ENCODE assay signal across 1 cellular context in the genomic region with DNA sequence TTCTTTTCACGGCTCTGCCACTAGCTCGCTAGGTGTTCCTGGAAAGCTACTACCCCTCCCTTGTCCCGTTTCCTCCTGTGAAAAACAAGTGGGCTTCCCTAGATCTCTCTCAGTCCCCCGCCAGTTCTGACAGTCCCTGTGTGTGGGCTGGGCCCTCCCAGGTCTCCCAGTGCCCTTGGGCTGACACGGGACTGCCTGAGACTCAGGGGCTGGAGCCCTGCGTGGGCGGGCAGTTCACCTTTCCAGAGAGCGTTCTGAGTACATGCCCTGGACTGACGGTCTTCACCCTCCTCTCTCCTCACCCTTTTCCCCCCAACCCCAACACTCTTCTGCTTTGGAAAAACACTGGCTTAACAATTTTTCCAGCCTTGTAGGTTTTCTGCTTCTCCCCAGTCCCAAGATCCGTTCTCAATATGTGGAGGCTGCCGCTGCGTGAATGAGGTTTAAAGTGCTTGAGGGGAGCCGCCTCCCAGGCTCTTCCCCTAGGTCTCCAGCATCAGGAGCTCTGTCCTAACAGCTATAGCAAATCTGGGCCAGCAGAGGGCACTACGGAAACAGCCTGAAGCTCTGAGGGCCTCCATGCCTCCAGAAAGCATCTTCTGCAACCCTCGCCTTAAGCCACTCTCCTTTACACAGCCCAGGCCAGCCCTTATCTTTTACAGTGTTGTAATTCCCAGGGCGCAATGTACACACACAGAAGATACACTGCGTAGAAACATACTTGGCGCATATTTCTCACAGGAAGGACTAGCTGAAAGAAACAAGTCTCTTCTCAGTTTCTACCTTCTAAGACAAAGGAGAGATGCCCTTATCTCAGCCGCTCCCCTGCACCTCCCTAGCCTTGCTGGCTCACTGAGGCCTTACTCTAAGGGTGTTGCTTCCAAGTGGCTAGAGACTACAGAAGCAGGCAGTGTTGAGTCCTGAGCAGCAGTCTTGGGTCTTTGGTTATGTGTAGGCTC.
TF ChIP-seq lines count a peak whose summit lies in the region.

No MANE protein-coding gene starts in this region.

TF ChIP-seq in HCT116, 20 proteins besides CTCF, POLR2A, EP300 and RAD21 (continued from another document):
- TF ChIP-seq, protein P1, sequence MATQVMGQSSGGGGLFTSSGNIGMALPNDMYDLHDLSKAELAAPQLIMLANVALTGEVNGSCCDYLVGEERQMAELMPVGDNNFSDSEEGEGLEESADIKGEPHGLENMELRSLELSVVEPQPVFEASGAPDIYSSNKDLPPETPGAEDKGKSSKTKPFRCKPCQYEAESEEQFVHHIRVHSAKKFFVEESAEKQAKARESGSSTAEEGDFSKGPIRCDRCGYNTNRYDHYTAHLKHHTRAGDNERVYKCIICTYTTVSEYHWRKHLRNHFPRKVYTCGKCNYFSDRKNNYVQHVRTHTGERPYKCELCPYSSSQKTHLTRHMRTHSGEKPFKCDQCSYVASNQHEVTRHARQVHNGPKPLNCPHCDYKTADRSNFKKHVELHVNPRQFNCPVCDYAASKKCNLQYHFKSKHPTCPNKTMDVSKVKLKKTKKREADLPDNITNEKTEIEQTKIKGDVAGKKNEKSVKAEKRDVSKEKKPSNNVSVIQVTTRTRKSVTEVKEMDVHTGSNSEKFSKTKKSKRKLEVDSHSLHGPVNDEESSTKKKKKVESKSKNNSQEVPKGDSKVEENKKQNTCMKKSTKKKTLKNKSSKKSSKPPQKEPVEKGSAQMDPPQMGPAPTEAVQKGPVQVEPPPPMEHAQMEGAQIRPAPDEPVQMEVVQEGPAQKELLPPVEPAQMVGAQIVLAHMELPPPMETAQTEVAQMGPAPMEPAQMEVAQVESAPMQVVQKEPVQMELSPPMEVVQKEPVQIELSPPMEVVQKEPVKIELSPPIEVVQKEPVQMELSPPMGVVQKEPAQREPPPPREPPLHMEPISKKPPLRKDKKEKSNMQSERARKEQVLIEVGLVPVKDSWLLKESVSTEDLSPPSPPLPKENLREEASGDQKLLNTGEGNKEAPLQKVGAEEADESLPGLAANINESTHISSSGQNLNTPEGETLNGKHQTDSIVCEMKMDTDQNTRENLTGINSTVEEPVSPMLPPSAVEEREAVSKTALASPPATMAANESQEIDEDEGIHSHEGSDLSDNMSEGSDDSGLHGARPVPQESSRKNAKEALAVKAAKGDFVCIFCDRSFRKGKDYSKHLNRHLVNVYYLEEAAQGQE (IDR thresholded peaks at IDR 0.05; ENCODE audit: low read depth): no peak
- no peak for TF ChIP-seq EZH2phosphoT487 (IDR thresholded peaks at IDR 0.05; ENCODE audit: borderline replicate concordance)
- no peak for TF ChIP-seq CBX3 (IDR thresholded peaks at IDR 0.05; ENCODE audit: low read depth)
- TF ChIP-seq CEBPB (IDR thresholded peaks at IDR 0.05; ENCODE audit: low read depth): no peak
- TF ChIP-seq EZH2 (IDR thresholded peaks at IDR 0.05): no peak
- TF ChIP-seq ELF1 (IDR thresholded peaks at IDR 0.05; ENCODE audit: borderline replicate concordance, low read depth): no peak
- no peak for TF ChIP-seq POLR2AphosphoS5 (IDR thresholded peaks at IDR 0.05; ENCODE audit: low read depth, low read length)
